Comparison of ENCODE assay signal across 8 cellular contexts in the genomic region with DNA sequence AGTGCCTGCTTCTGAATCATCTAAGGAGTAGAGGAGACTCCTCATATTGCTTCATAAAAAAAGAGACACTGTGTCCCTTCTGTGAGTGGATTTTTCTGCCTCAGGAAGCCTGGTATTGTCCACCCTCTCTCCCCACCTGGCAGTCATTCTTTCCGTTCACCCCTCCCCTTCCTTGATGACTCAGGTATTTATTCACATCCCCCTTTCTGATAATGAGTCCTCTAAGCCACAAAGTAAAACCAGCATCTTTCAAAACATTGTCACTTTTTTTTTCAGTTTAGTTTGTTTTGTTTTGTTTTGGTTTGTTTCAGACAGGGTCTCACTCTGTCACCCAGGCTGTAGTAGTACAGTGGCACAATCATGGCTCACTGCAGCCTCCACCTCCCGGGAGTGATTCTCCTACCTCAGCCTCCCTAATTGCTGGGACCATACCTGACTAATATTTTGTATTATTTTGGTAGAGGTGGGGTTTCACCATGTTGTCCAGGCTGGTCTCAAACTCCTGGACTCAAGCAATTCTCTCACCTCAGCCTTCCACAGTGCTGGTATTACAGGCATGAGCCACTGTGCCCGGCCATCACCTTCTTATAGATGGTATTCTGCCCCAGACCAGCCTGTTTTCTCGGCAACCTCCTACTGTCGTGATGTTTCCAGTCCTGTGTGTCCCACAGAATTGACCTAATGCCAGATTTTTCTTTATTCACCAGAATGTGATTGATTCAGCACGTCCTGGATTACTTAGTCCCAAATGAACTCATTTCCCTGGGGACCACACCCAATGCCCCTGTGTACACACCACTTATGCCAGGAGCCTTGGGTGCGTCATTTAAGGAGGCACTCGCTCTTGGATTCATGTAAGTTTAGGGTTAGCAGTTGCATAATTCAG.
DNase-seq lines count a peak whose midpoint lies in the region; ATAC-seq and TF ChIP-seq lines count a peak whose summit lies in the region.

No MANE protein-coding gene starts in this region.

- TF ChIP-seq CTCF in GM20000 (IDR thresholded peaks at IDR 0.05; ENCODE audit: extremely low read depth, missing control alignments): no peak

- DNase-seq in ELR (ENCODE audit: low read depth) (peak; percentile 68), GM20000 (ENCODE audit: low spot score) (peak; percentile 64), kidney glomerular epithelial cell (lab: John Stamatoyannopoulos, UW) (peak; percentile 53), occipital lobe (lab: John Stamatoyannopoulos, UW) (no peak), DMS114 treated with DMSO at 0.1 percent for 48 hours (lab: John Stamatoyannopoulos, UW; ENCODE audit: unreplicated experiment) (no peak)
- DNase-seq in activated CD4-positive, alpha-beta T cell treated with anti-CD3 and anti-CD28 coated beads for 48 hours: peak; percentile 63

- ATAC-seq in HG03442 (IDR thresholded peaks at IDR 0.05; ENCODE audit: unreplicated experiment): peak; percentile 91
- ATAC-seq in GM19328 (IDR thresholded peaks at IDR 0.05; ENCODE audit: unreplicated experiment): no peak

Comparison
In these comparisons a context has a peak if more than half of its experiments do, and no peak if none do; other contexts are left out.
1. DNase-seq: peak in ELR (single experiment), GM20000 (single experiment), activated CD4-positive, alpha-beta T cell treated with anti-CD3 and anti-CD28 coated beads for 48 hours (single experiment) and kidney glomerular epithelial cell (single experiment); none in occipital lobe (single experiment) and DMS114 treated with DMSO at 0.1 percent for 48 hours (single experiment).